Comparison of ENCODE assay signal across 8 cellular contexts in genomic region chr19:18013621-18014111, GRCh38. TPM values are rescaled to one million over a fixed set of nuclear protein-coding genes. Genes with fewer than 3 reads are reported as not detected.
DNase-seq lines count a peak whose midpoint lies in the region; ATAC-seq and TF ChIP-seq lines count a peak whose summit lies in the region.
"Had no signal": no experiment of that assay in that cellular context is flagged by ENCODE, and none has a peak within 500 bp of the region (broad histone marks: within the 10 kb centered on the region; RNA-seq: fewer than 3 reads in every experiment).

No MANE protein-coding gene starts in this region.

- peaks cover 29 to 44% of the 10 kb centered on the region in 2 experiments for H3K36me3 ChIP-seq in HCT116 (ENCODE audit: control insufficient read depth in 1 of 2, insufficient read depth in 2 of 2, low read length in 2 of 2)
- H3K36me3 ChIP-seq in hepatocyte (replicated peaks; ENCODE audit: insufficient read depth, low read depth) = no peaks in the 10 kb centered on the region

- no peaks in the 10 kb centered on the region for H3K9me2 ChIP-seq in HCT116 (ENCODE audit: insufficient read depth)
- no peaks in the 10 kb centered on the region for H3K9me2 ChIP-seq in hepatocyte (replicated peaks; ENCODE audit: insufficient read depth)

- H3K27ac Mint-ChIP-seq in activated CD8-positive, alpha-beta T cell treated with anti-CD3 and anti-CD28 coated beads, Interleukin-2, amount 10 ng/mL, durations not matched to agents 7 days and 5 days = peak overlapping the region; percentile 87
- peak overlapping the region; percentile 89 for H3K27ac Mint-ChIP-seq in stimulated activated effector memory CD8-positive, alpha-beta T cell treated with anti-CD3 and anti-CD28 coated beads, Interleukin-12 subunit alpha, Interleukin-12 subunit beta, amount 100 ng/mL, for 72 hours

- POLR2A ChIA-PET in HCT116 (lab: Charles Lee) = no interaction called here
- POLR2A ChIA-PET in activated CD8-positive, alpha-beta T cell treated with anti-CD3 and anti-CD28 coated beads, Interleukin-2, amount 10 ng/mL, durations not matched to agents 7 days and 5 days (lab: Charles Lee) = interaction anchor here (0.9 to 1.9 kb wide), 6 partner anchors 9 to 163 kb away, joined by 3 to 11 read pairs (median 4); no protein-coding TSS in a partner anchor

- peaks cover 7% of the 10 kb centered on the region; the same call in 1 of the 2 replicates for H3K79me2 ChIP-seq in HCT116 (ENCODE audit: insufficient read depth, low read length)
- H3K79me2 ChIP-seq in hepatocyte = no peaks in the 10 kb centered on the region

- H3K9me3 ChIP-seq in HCT116 (ENCODE audit: control insufficient read depth in 1 of 2, insufficient read depth in 1 of 2, low read depth in 1 of 2, low read length in 2 of 2) (no peaks in the 10 kb centered on the region), hepatocyte (ENCODE audit: low read depth) (no peaks in the 10 kb centered on the region)

- CTCF ChIA-PET in HCT116 (lab: Charles Lee) = no interaction called here
- CTCF ChIA-PET in activated CD8-positive, alpha-beta T cell treated with anti-CD3 and anti-CD28 coated beads, Interleukin-2, amount 10 ng/mL, durations not matched to agents 7 days and 5 days (lab: Charles Lee) = interaction anchor here (1.0 to 5.5 kb wide), 2 partner anchors 32 to 44 kb away, joined by 3 to 29 read pairs; no protein-coding TSS in a partner anchor

- H2AFZ ChIP-seq in HCT116 (ENCODE audit: low read depth, low read length, poor library complexity, severe bottlenecking) (no peak overlapping the region), hepatocyte (no peak overlapping the region)

- H4K20me1 ChIP-seq in HCT116 (ENCODE audit: insufficient read depth) = no peaks in the 10 kb centered on the region
- no peaks in the 10 kb centered on the region for H4K20me1 ChIP-seq in hepatocyte (ENCODE audit: insufficient read depth, poor library complexity, severe bottlenecking)

- H3K4me1 ChIP-seq in HCT116 (ENCODE audit: control insufficient read depth in 1 of 2, insufficient read depth in 2 of 2, low read length in 2 of 2) (peaks cover 0 to 6% of the 10 kb centered on the region in 2 experiments; a peak in 2 of 4 replicates), hepatocyte (ENCODE audit: insufficient read depth) (no peaks in the 10 kb centered on the region)

- H3K9ac ChIP-seq in HCT116 (ENCODE audit: low read length) = no peak overlapping the region

- RAD21 ChIA-PET in HCT116 (lab: Charles Lee; ENCODE audit: low non-redundant PET in 1 of 2, low total read pairs in 2 of 2, uncharacterized antibody in 2 of 2, unreplicated experiment in 2 of 2) = no interaction called here

- DNase-seq in HCT116 (ENCODE audit: low read depth, low spot score) (no peak), hepatocyte (ENCODE audit: low spot score) (peak; percentile 54), SKM-1 treated with dmso at 0.1 percent for 144 hours (lab: John Stamatoyannopoulos, UW; ENCODE audit: unreplicated experiment) (no peak)
- DNase-seq in activated CD8-positive, alpha-beta T cell treated with anti-CD3 and anti-CD28 coated beads, Interleukin-2, amount 10 ng/mL, durations not matched to agents 7 days and 5 days = no peak
- DNase-seq in stimulated activated effector memory CD8-positive, alpha-beta T cell treated with anti-CD3 and anti-CD28 coated beads, Interleukin-12 subunit alpha, Interleukin-12 subunit beta, amount 100 ng/mL, for 72 hours (ENCODE audit: low spot score in 2 of 2) = no peak
- DNase-seq in stimulated activated CD8-positive, alpha-beta memory T cell treated with anti-CD3 and anti-CD28 coated beads, Interleukin-4, amount 100 ng/mL, for 48 hours = no peak
- DNase-seq: SIG-M5 had no signal

- H3K27me3 Mint-ChIP-seq in activated CD8-positive, alpha-beta T cell treated with anti-CD3 and anti-CD28 coated beads, Interleukin-2, amount 10 ng/mL, durations not matched to agents 7 days and 5 days (ENCODE audit: low read depth) = no peaks in the 10 kb centered on the region

- intact Hi-C loops in HCT116 (cut with micrococcal nuclease) = no loop called here

- H3K4me1 Mint-ChIP-seq in activated CD8-positive, alpha-beta T cell treated with anti-CD3 and anti-CD28 coated beads, Interleukin-2, amount 10 ng/mL, durations not matched to agents 7 days and 5 days (ENCODE audit: low read depth) = peaks cover 57% of the 10 kb centered on the region
- peaks cover 52% of the 10 kb centered on the region for H3K4me1 Mint-ChIP-seq in stimulated activated effector memory CD8-positive, alpha-beta T cell treated with anti-CD3 and anti-CD28 coated beads, Interleukin-12 subunit alpha, Interleukin-12 subunit beta, amount 100 ng/mL, for 72 hours

- no peak for TF ChIP-seq POLR2A in HCT116 (IDR thresholded peaks at IDR 0.05; ENCODE audit: borderline replicate concordance, extremely low read depth, insufficient read depth, insufficient read length)

- no peak overlapping the region for H3K4me3 ChIP-seq in HCT116 (replicated peaks in 1 of 2; ENCODE audit: low read depth in 1 of 2, low read length in 2 of 2)
- no peak overlapping the region for H3K4me3 ChIP-seq in hepatocyte

- 77% methylated on average over 9 of the region's 9 CpGs for WGBS in hepatocyte (ENCODE audit: low lambda C conversion rate, missing lambda C conversion rate)

- no peaks in the 10 kb centered on the region for H3K27me3 ChIP-seq in HCT116 (ENCODE audit: insufficient read depth, low read length)
- H3K27me3 ChIP-seq in hepatocyte = no peaks in the 10 kb centered on the region

- no peaks in the 10 kb centered on the region for H3K9me3 Mint-ChIP-seq in activated CD8-positive, alpha-beta T cell treated with anti-CD3 and anti-CD28 coated beads, Interleukin-2, amount 10 ng/mL, durations not matched to agents 7 days and 5 days (ENCODE audit: insufficient read depth)
- no peaks in the 10 kb centered on the region for H3K9me3 Mint-ChIP-seq in stimulated activated effector memory CD8-positive, alpha-beta T cell treated with anti-CD3 and anti-CD28 coated beads, Interleukin-12 subunit alpha, Interleukin-12 subunit beta, amount 100 ng/mL, for 72 hours

- peaks cover 49% of the 10 kb centered on the region for H3K36me3 Mint-ChIP-seq in activated CD8-positive, alpha-beta T cell treated with anti-CD3 and anti-CD28 coated beads, Interleukin-2, amount 10 ng/mL, durations not matched to agents 7 days and 5 days (ENCODE audit: low read depth)
- H3K36me3 Mint-ChIP-seq in stimulated activated effector memory CD8-positive, alpha-beta T cell treated with anti-CD3 and anti-CD28 coated beads, Interleukin-12 subunit alpha, Interleukin-12 subunit beta, amount 100 ng/mL, for 72 hours = peaks cover 75% of the 10 kb centered on the region

- TSS peak; percentile 60 for BruUV-seq in HCT116 (replicated peaks; lab: Mats Ljungman, UMichigan)

- TF ChIP-seq CTCF in HCT116 (IDR thresholded peaks at IDR 0.05 in 2 of 3, conservative IDR thresholded peaks at IDR 0.05 in 1 of 3; ENCODE audit: borderline replicate concordance in 1 of 3, insufficient read depth in 1 of 3, low read depth in 2 of 3, low read length in 2 of 3) (no peak), hepatocyte (IDR thresholded peaks at IDR 0.05; ENCODE audit: poor library complexity) (no peak)

- no peak for TF ChIP-seq RAD21 in HCT116 (IDR thresholded peaks at IDR 0.05; ENCODE audit: low read depth)

- H3K4me2 ChIP-seq in HCT116 (ENCODE audit: low read length) (no peak overlapping the region), hepatocyte (no peak overlapping the region)

- no peak overlapping the region for H3K27ac ChIP-seq in HCT116 (ENCODE audit: low read depth, low read length)
- no peak overlapping the region for H3K27ac ChIP-seq in hepatocyte

- ATAC-seq in HCT116 (no peak), HG03139 (IDR thresholded peaks at IDR 0.05; ENCODE audit: unreplicated experiment) (no peak)
- peak; percentile 17 for ATAC-seq in activated CD8-positive, alpha-beta T cell treated with anti-CD3 and anti-CD28 coated beads, Interleukin-2, amount 10 ng/mL, durations not matched to agents 7 days and 5 days
- peak; percentile 31 for ATAC-seq in stimulated activated effector memory CD8-positive, alpha-beta T cell treated with anti-CD3 and anti-CD28 coated beads, Interleukin-12 subunit alpha, Interleukin-12 subunit beta, amount 100 ng/mL, for 72 hours

- H3K4me3 Mint-ChIP-seq in activated CD8-positive, alpha-beta T cell treated with anti-CD3 and anti-CD28 coated beads, Interleukin-2, amount 10 ng/mL, durations not matched to agents 7 days and 5 days = peak overlapping the region; percentile 47
- peak overlapping the region; percentile 9 for H3K4me3 Mint-ChIP-seq in stimulated activated effector memory CD8-positive, alpha-beta T cell treated with anti-CD3 and anti-CD28 coated beads, Interleukin-12 subunit alpha, Interleukin-12 subunit beta, amount 100 ng/mL, for 72 hours

TF ChIP-seq in HCT116, 20 proteins besides CTCF, POLR2A, EP300 and RAD21 (continues in another document):
- no peak for TF ChIP-seq ZNF274 (IDR thresholded peaks at IDR 0.05; ENCODE audit: low read depth, low read length)
- TF ChIP-seq SP1 (IDR thresholded peaks at IDR 0.05; ENCODE audit: low read depth) = no peak
- no peak for TF ChIP-seq FOSL1 (IDR thresholded peaks at IDR 0.05; ENCODE audit: low read depth)
- no peak for TF ChIP-seq POLR2AphosphoS5 (IDR thresholded peaks at IDR 0.05; ENCODE audit: low read depth, low read length)
- no peak for TF ChIP-seq YY1 (IDR thresholded peaks at IDR 0.05; ENCODE audit: extremely low read depth, insufficient replicate concordance, low read depth, low read length)
- TF ChIP-seq, protein P1, sequence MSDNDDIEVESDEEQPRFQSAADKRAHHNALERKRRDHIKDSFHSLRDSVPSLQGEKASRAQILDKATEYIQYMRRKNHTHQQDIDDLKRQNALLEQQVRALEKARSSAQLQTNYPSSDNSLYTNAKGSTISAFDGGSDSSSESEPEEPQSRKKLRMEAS (IDR thresholded peaks at IDR 0.05) = no peak
- no peak for TF ChIP-seq TCF7L2 (IDR thresholded peaks at IDR 0.05; ENCODE audit: borderline replicate concordance, extremely low read depth, insufficient read depth, insufficient read length)
- TF ChIP-seq SIN3A (IDR thresholded peaks at IDR 0.05; ENCODE audit: low read depth) = no peak
- TF ChIP-seq EGR1 (IDR thresholded peaks at IDR 0.05; ENCODE audit: low read depth) = no peak
- no peak for TF ChIP-seq ZFX (IDR thresholded peaks at IDR 0.05)
- TF ChIP-seq EZH2phosphoT487 (IDR thresholded peaks at IDR 0.05; ENCODE audit: borderline replicate concordance) = no peak
- no peak for TF ChIP-seq ELF1 (IDR thresholded peaks at IDR 0.05; ENCODE audit: borderline replicate concordance, low read depth)

RNA-seq across cellular contexts. Expression of gene ARRDC2, which starts 5.7 kb away (rescaled TPM):
- total RNA-seq in HCT116 (2021; ENCODE audit: unreplicated experiment) (36.5 TPM), hepatocyte (4.5 and 5.5 TPM in 2 replicates)
- 19.2 and 25.3 TPM in 2 replicates for polyA plus RNA-seq in HCT116 (2012)
- total RNA-seq in activated CD8-positive, alpha-beta T cell treated with anti-CD3 and anti-CD28 coated beads, Interleukin-2, amount 10 ng/mL, durations not matched to agents 7 days and 5 days = 10 to 100 TPM; 33.8 to 34.2 TPM
- polyA plus RNA-seq in hepatocyte = 3.9 and 7.4 TPM in 2 replicates

RNA-seq across cellular contexts. Expression of gene KCNN1, which starts 46.8 kb away (rescaled TPM):
- 0.61 TPM for total RNA-seq in HCT116 (2021; ENCODE audit: unreplicated experiment)
- 0.46 and 0.68 TPM in 2 replicates for polyA plus RNA-seq in HCT116 (2012)
- not detected for total RNA-seq in activated CD8-positive, alpha-beta T cell treated with anti-CD3 and anti-CD28 coated beads, Interleukin-2, amount 10 ng/mL, durations not matched to agents 7 days and 5 days
- total RNA-seq in hepatocyte = 2.4 and 3.3 TPM in 2 replicates
- polyA plus RNA-seq in hepatocyte = 3.2 and 3.3 TPM in 2 replicates

Comparison
In these comparisons a context has a peak if more than half of its experiments do, and no peak if none do; other contexts are left out.
1. ATAC-seq: peak in activated CD8-positive, alpha-beta T cell treated with anti-CD3 and anti-CD28 coated beads, Interleukin-2, amount 10 ng/mL, durations not matched to agents 7 days and 5 days (single experiment) and stimulated activated effector memory CD8-positive, alpha-beta T cell treated with anti-CD3 and anti-CD28 coated beads, Interleukin-12 subunit alpha, Interleukin-12 subunit beta, amount 100 ng/mL, for 72 hours (single experiment); none in HCT116 (single experiment) and HG03139 (single experiment).